Comparison of ENCODE assay signal across 13 cellular contexts in genomic region chr1:207858271-207858670, GRCh38. TPM values are rescaled to one million over a fixed set of nuclear protein-coding genes. Genes with fewer than 3 reads are reported as not detected.
"Had no signal": no experiment of that assay in that cellular context is flagged by ENCODE, and none has a peak within 500 bp of the region (broad histone marks: within the 10 kb centered on the region; RNA-seq: fewer than 3 reads in every experiment).

No MANE protein-coding gene starts in this region.

- H3K27ac ChIP-seq: neural progenitor cell, parathyroid adenoma, SK-N-MC, tibial nerve had no signal

- DNase-seq: activated CD4-positive, alpha-beta T cell treated with anti-CD3 and anti-CD28 coated beads, Interleukin-2, amount 10 ng/mL, durations not matched to agents 24 days and 14 days; activated naive CD4-positive, alpha-beta T cell; activated naive CD8-positive, alpha-beta T cell treated with anti-CD3 and anti-CD28 coated beads, Interleukin-2, amount 50 U/mL, for 24 hours; caudate nucleus; kidney; stimulated activated CD4-positive, alpha-beta T cell treated with anti-CD3 and anti-CD28 coated beads, Interleukin-1b, Interleukin-23, amount 100 ng/mL, for 48 hours; stimulated activated naive B cell treated with anti-CD40 and anti-IgM and Interleukin-4, amounts not matched to agents 10 μg/mL and 1 μg/mL and 100 μg/mL, for 72 hours had no signal

- H3K36me3 ChIP-seq: neural progenitor cell had no signal

- H3K9me3 ChIP-seq: tibial nerve had no signal

- H3K4me3 ChIP-seq: neural progenitor cell, SK-N-MC, tibial nerve had no signal

- H3K27me3 ChIP-seq: neural progenitor cell, tibial nerve had no signal

- ATAC-seq: activated naive CD8-positive, alpha-beta T cell treated with anti-CD3 and anti-CD28 coated beads, Interleukin-2, amount 50 U/mL, for 24 hours; stimulated activated naive B cell treated with anti-CD40 and anti-IgM and Interleukin-4, amounts not matched to agents 10 μg/mL and 1 μg/mL and 100 μg/mL, for 72 hours had no signal

RNA-seq across cellular contexts. Expression of gene CD34, which starts 52.7 kb away (rescaled TPM):
- total RNA-seq: activated CD4-positive, alpha-beta T cell treated with anti-CD3 and anti-CD28 coated beads, Interleukin-2, amount 10 ng/mL, durations not matched to agents 24 days and 14 days; activated T-helper 1 cell treated with anti-CD3 and anti-CD28 coated beads, Interleukin-12 subunit alpha, Interleukin-12 subunit beta, Interleukin-2, Interleukin-4 antibody, amounts not matched to agents 30 ng/mL and 10 ng/mL and 1 ng/mL, durations not matched to agents 14 hours and 24 hours and 36 hours; T-helper 1 cell treated with Interleukin-12 subunit alpha and Interleukin-12 subunit beta and Interleukin-4 antibody, amounts not matched to agents 30 ng/mL and 1 ng/mL, for 36 hours had no signal
